8 cellular contexts compared by ENCODE assay signal in genomic region chr10:24952701-24953349, GRCh38. TPM values are rescaled to one million over a fixed set of nuclear protein-coding genes. Genes with fewer than 3 reads are reported as not detected.
A peak's percentile ranks its signal among the peaks of the same experiment; 100 is the strongest.
DNase-seq lines count a peak whose midpoint lies in the region; ATAC-seq and TF ChIP-seq lines count a peak whose summit lies in the region.

No MANE protein-coding gene starts in this region.

- H3K4me1 Mint-ChIP-seq in nephron progenitor cell = peaks cover 52% of the 10 kb centered on the region

- H3K4me3 ChIP-seq in thyroid gland (replicated peaks in 1 of 3) = peak overlapping the region; percentile 16 to 63 (median 42)

- no peaks in the 10 kb centered on the region for H3K36me3 ChIP-seq in thyroid gland

- peak; percentile 79 for ATAC-seq in HG02759 (IDR thresholded peaks at IDR 0.05; ENCODE audit: unreplicated experiment)

- H3K4me1 ChIP-seq in thyroid gland = peaks cover 7 to 15% of the 10 kb centered on the region in 2 donors

- peak overlapping the region; percentile 81 for H3K4me3 Mint-ChIP-seq in nephron progenitor cell

- no peaks in the 10 kb centered on the region for H3K27me3 ChIP-seq in thyroid gland

- H3K27me3 Mint-ChIP-seq in nephron progenitor cell (ENCODE audit: low read depth, poor library complexity) = peaks cover 8% of the 10 kb centered on the region

- TF ChIP-seq CTCF in nephron progenitor cell (IDR thresholded peaks at IDR 0.05) (no peak), thyroid gland (IDR thresholded peaks at IDR 0.05) (peak in 3 of 6 experiments; percentile 21 to 50 (median 50))

- intact Hi-C loops in thyroid gland (cut with DNase I) = no loop called here

- H3K27ac Mint-ChIP-seq in nephron progenitor cell = peak overlapping the region; percentile 75

- no peak for TF ChIP-seq POLR2A in thyroid gland (IDR thresholded peaks at IDR 0.05)

- H3K9me3 Mint-ChIP-seq in nephron progenitor cell = no peaks in the 10 kb centered on the region

- no peaks in the 10 kb centered on the region for H3K36me3 Mint-ChIP-seq in nephron progenitor cell (ENCODE audit: low read depth)

- DNase-seq in NCI-H2081 (lab: John Stamatoyannopoulos, UW) = peak; percentile 56 to 59
- no peak for DNase-seq in NCI-H2081 treated with DMSO at 0.1 percent for 48 hours (lab: John Stamatoyannopoulos, UW)
- peak; percentile 72 for DNase-seq in NCI-H748 (lab: John Stamatoyannopoulos, UW; ENCODE audit: unreplicated experiment)
- peak; percentile 48 for DNase-seq in activated effector memory CD4-positive, alpha-beta T cell treated with Interleukin-2 at 50 U/mL for 16 hours
- peak; percentile 64 for DNase-seq in fibroblast of peridontal ligament (ENCODE audit: extremely low read depth)
- peak; percentile 76 for DNase-seq in nephron progenitor cell
- peak; percentile 34 to 44 for DNase-seq in thyroid gland

- no peaks in the 10 kb centered on the region for H3K9me3 ChIP-seq in thyroid gland

- H3K27ac ChIP-seq in thyroid gland = peak overlapping the region; percentile 0 to 78 (median 64)

- 3 to 6% methylated on average over 10 to 11 of the region's 50 CpGs for WGBS in thyroid gland, 2 donors

RNA-seq across cellular contexts. Expression of gene PRTFDC1, which starts 0.4 kb away (rescaled TPM):
- 1 to 10 TPM; 2.9 to 8.7 (median 5.6) TPM for total RNA-seq in thyroid gland
